17 cellular contexts compared by ENCODE assay signal in the genomic region with DNA sequence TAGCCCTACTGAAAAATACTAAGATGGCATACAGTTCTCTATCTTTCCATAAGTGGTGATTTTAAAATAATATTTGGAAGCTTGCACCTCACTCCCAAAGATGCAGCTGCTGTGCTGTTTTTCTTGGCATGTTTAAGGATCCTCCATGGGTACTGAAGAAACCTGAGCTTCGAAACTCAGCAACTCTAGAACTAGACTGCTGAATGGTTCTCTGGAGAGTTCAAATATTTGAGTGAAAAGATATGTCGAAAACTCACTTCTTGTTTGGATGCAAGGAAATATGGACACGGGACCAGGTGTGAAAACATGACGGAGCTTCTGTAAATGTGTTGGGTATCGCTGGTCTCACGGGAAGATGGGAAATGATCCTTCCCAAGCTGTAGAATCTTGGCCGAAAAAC.
DNase-seq lines count a peak whose midpoint lies in the region; ATAC-seq, FAIRE-seq and TF ChIP-seq lines count a peak whose summit lies in the region.
"Had no signal": no experiment of that assay in that cellular context is flagged by ENCODE, and none has a peak within 500 bp of the region (broad histone marks: within the 10 kb centered on the region; RNA-seq: fewer than 3 reads in every experiment).

No MANE protein-coding gene starts in this region.

- DNase-seq in A549 (ENCODE audit: low read depth in 1 of 2, low spot score in 1 of 2), result no peak
- DNase-seq in brain pericyte (ENCODE audit: low read depth, low spot score), result peak; percentile 73
- DNase-seq in myocyte (ENCODE audit: low read depth), result peak; percentile 50
- DNase-seq in skeletal muscle cell (ENCODE audit: low read depth), result peak; percentile 88
- DNase-seq in hepatic stellate cell (ENCODE audit: low spot score), result no peak
- DNase-seq in stimulated activated CD4-positive, alpha-beta T cell treated with anti-CD3 and anti-CD28 coated beads, Interleukin-4, amount 100 ng/mL, for 1 hour, result no peak
- DNase-seq in activated naive CD4-positive, alpha-beta T cell treated with anti-CD3 and anti-CD28 coated beads, Interleukin-2, amount 50 U/mL, for 16 hours, result no peak
- DNase-seq: 8988T; ACHN; Calu3; CD4-positive, CD25-positive, alpha-beta regulatory T cell; DMS 273 treated with DMSO at 0.1 percent for 48 hours; H7 had no signal

- no peak overlapping the region for H3K4me2 ChIP-seq in A549
- H3K4me2 ChIP-seq: BLaER1 treated with 17β-estradiol and CSF1 and Interleukin-3, amounts not matched to agents 10 nM and 100 nM had no signal

- FAIRE-seq in A549 (lab: Jason Lieb, UNC), result no peak
- FAIRE-seq: HepG2, HTR-8/SVneo had no signal

- WGBS in A549 (ENCODE audit: missing lambda C conversion rate), result 94% methylated on average over 7 of the region's 7 CpGs

- no peaks in the 10 kb centered on the region for H3K9me3 ChIP-seq in A549
- H3K9me3 ChIP-seq: BLaER1 treated with 17β-estradiol and CSF1 and Interleukin-3, amounts not matched to agents 10 nM and 100 nM had no signal

- H3K4me3 ChIP-seq in A549 (no peak overlapping the region), skeletal muscle cell (ENCODE audit: low read depth, low read length) (no peak overlapping the region)
- H3K4me3 ChIP-seq: BLaER1 treated with 17β-estradiol and CSF1 and Interleukin-3, amounts not matched to agents 10 nM and 100 nM had no signal

- peak overlapping the region; percentile 11 to 12; a peak in 3 of 6 replicates for H3K27ac ChIP-seq in A549
- H3K27ac ChIP-seq: BLaER1 treated with 17β-estradiol and CSF1 and Interleukin-3, amounts not matched to agents 10 nM and 100 nM had no signal

- TF ChIP-seq EP300 in A549 (IDR thresholded peaks at IDR 0.05), result no peak

- ATAC-seq in A549, result no peak
- no peak for ATAC-seq in HG03354 (IDR thresholded peaks at IDR 0.05; ENCODE audit: poor library complexity, severe bottlenecking, unreplicated experiment)
- ATAC-seq: HepG2 had no signal

- no peak for TF ChIP-seq RAD21 in A549 (conservative IDR thresholded peaks at IDR 0.05 in 1 of 2, IDR thresholded peaks at IDR 0.05 in 1 of 2)

- CTCF ChIA-PET in A549 (lab: Yijun Ruan, JAX), result no interaction called here

- POLR2A ChIA-PET in A549 (lab: Yijun Ruan, JAX), result no interaction called here

- TF ChIP-seq CTCF in A549 (IDR thresholded peaks at IDR 0.05), result no peak

- peaks cover 22% of the 10 kb centered on the region for H3K4me1 ChIP-seq in A549
- H3K4me1 ChIP-seq: BLaER1 treated with 17β-estradiol and CSF1 and Interleukin-3, amounts not matched to agents 10 nM and 100 nM had no signal

- no peak for TF ChIP-seq POLR2A in A549 (IDR thresholded peaks at IDR 0.05; ENCODE audit: low read length)

TF ChIP-seq in A549, 52 proteins besides CTCF, POLR2A, EP300 and RAD21:
- TF ChIP-seq TP53 (CRISPR knock-in tag; IDR thresholded peaks at IDR 0.05) (no peak), RCOR1 (IDR thresholded peaks at IDR 0.05; ENCODE audit: low read depth, low read length) (no peak), GATA3 (IDR thresholded peaks at IDR 0.05; ENCODE audit: borderline replicate concordance) (no peak), POLR2AphosphoS2 (conservative IDR thresholded peaks at IDR 0.05; ENCODE audit: low read length) (no peak), CHD4 (IDR thresholded peaks at IDR 0.05; ENCODE audit: borderline replicate concordance) (no peak), FOSL2 (IDR thresholded peaks at IDR 0.05) (no peak), FOSL2 (CRISPR knock-in tag; IDR thresholded peaks at IDR 0.05) (no peak)

Comparison
In these comparisons a context has a peak if more than half of its experiments do, and no peak if none do; other contexts are left out.
1. DNase-seq: peak in brain pericyte (single experiment), myocyte (single experiment) and skeletal muscle cell (single experiment); none in A549 (0 of 2), hepatic stellate cell (single experiment), stimulated activated CD4-positive, alpha-beta T cell treated with anti-CD3 and anti-CD28 coated beads, Interleukin-4, amount 100 ng/mL, for 1 hour (single experiment) and activated naive CD4-positive, alpha-beta T cell treated with anti-CD3 and anti-CD28 coated beads, Interleukin-2, amount 50 U/mL, for 16 hours (single experiment).